ENCODE assay signal across 21 cellular contexts in the genomic region with DNA sequence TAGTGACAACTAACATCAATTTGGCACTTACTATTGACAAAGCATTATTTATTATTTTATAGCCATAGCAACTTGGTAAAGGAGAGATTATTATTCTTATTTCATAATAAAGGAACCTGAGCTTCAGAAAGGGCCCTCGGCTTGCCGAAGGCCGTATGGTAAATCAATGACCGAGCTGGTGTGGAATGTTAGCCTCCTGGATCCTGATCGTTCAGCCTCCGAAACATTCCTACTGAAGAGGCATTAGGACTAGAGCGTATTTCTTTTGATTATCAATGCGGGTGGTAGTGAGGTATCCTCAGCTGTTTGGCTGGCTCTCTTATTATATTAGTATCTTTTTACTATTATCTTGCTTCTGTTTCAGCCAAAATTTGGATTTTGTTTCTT.
DNase-seq lines count a peak whose midpoint lies in the region; ATAC-seq and TF ChIP-seq lines count a peak whose summit lies in the region.
"Had no signal": no experiment of that assay in that cellular context is flagged by ENCODE, and none has a peak within 500 bp of the region (broad histone marks: within the 10 kb centered on the region; RNA-seq: fewer than 3 reads in every experiment).

No MANE protein-coding gene starts in this region.

- no peaks in the 10 kb centered on the region for H3K9me3 Mint-ChIP-seq in activated naive CD4-positive, alpha-beta T cell treated with anti-CD3 and anti-CD28 coated beads, Interleukin-2, amount 10 ng/mL, durations not matched to agents 7 days and 5 days
- H3K9me3 Mint-ChIP-seq: activated naive CD4-positive, alpha-beta T cell treated with anti-CD3 and anti-CD28 coated beads for 36 hours; activated T-cell treated with anti-CD3 and anti-CD28 coated beads, Interleukin-2, amount 50 U/mL, for 4 hours; endodermal cell; natural killer cell had no signal

- H3K27me3 ChIP-seq in left ventricle myocardium inferior (ENCODE audit: low read depth) = no peaks in the 10 kb centered on the region
- H3K27me3 ChIP-seq in gastroesophageal sphincter = no peaks in the 10 kb centered on the region
- no peaks in the 10 kb centered on the region for H3K27me3 ChIP-seq in osteoblast (ENCODE audit: insufficient read depth, low read length)
- no peaks in the 10 kb centered on the region for H3K27me3 ChIP-seq in aorta (ENCODE audit: control insufficient read depth in 1 of 2, insufficient read depth in 2 of 2, low read length in 1 of 2)
- H3K27me3 ChIP-seq: BLaER1, colonic mucosa, spleen had no signal

- H3K27me3 Mint-ChIP-seq in activated naive CD4-positive, alpha-beta T cell treated with anti-CD3 and anti-CD28 coated beads, Interleukin-2, amount 10 ng/mL, durations not matched to agents 7 days and 5 days = no peaks in the 10 kb centered on the region

- H3K4me3 Mint-ChIP-seq in activated naive CD4-positive, alpha-beta T cell treated with anti-CD3 and anti-CD28 coated beads, Interleukin-2, amount 10 ng/mL, durations not matched to agents 7 days and 5 days = no peak overlapping the region
- H3K4me3 Mint-ChIP-seq: activated naive CD4-positive, alpha-beta T cell treated with anti-CD3 and anti-CD28 coated beads for 36 hours; activated T-cell treated with anti-CD3 and anti-CD28 coated beads, Interleukin-2, amount 50 U/mL, for 4 hours; endodermal cell; natural killer cell had no signal

- no peaks in the 10 kb centered on the region for H4K20me1 ChIP-seq in osteoblast (ENCODE audit: insufficient read depth, low read length)
- H4K20me1 ChIP-seq: BLaER1 had no signal

- no peak for TF ChIP-seq POLR2A in gastroesophageal sphincter (IDR thresholded peaks at IDR 0.05)

- no peaks in the 10 kb centered on the region for H3K79me2 ChIP-seq in osteoblast (ENCODE audit: insufficient read depth, low read length)

- no peak for TF ChIP-seq EP300 in gastroesophageal sphincter (IDR thresholded peaks at IDR 0.05)

- CTCF ChIA-PET in activated naive CD4-positive, alpha-beta T cell treated with anti-CD3 and anti-CD28 coated beads, Interleukin-2, amount 10 ng/mL, durations not matched to agents 7 days and 5 days (lab: Charles Lee) = no interaction called here
- CTCF ChIA-PET in GM10248 (lab: Yijun Ruan, JAX) = no interaction called here

- no peaks in the 10 kb centered on the region for H3K36me3 Mint-ChIP-seq in activated naive CD4-positive, alpha-beta T cell treated with anti-CD3 and anti-CD28 coated beads, Interleukin-2, amount 10 ng/mL, durations not matched to agents 7 days and 5 days
- H3K36me3 Mint-ChIP-seq: natural killer cell had no signal

- H3K4me3 ChIP-seq in left ventricle myocardium inferior (no peak overlapping the region), gastroesophageal sphincter (no peak overlapping the region), osteoblast (ENCODE audit: insufficient read depth, low read length) (no peak overlapping the region), aorta (ENCODE audit: low read length in 2 of 2) (peak overlapping the region in 1 of 2 donors; percentile 18)
- H3K4me3 ChIP-seq: BLaER1, colonic mucosa, spleen had no signal

- H3K27ac ChIP-seq in left ventricle myocardium inferior (replicated peaks) (peak overlapping the region; percentile 60), gastroesophageal sphincter (peak overlapping the region; percentile 25 to 82 (median 77)), osteoblast (ENCODE audit: low read depth, low read length) (peak overlapping the region; percentile 85), aorta (ENCODE audit: low read depth in 1 of 2, low read length in 2 of 2) (peak overlapping the region; percentile 8 to 76)
- H3K27ac ChIP-seq: BLaER1, colonic mucosa had no signal

- H3K4me1 ChIP-seq in left ventricle myocardium inferior = no peaks in the 10 kb centered on the region
- H3K4me1 ChIP-seq in gastroesophageal sphincter = peaks cover 0 to 60% (median 8%) of the 10 kb centered on the region in 3 donors
- H3K4me1 ChIP-seq in osteoblast (ENCODE audit: insufficient read depth, low read length) = peaks cover 26% of the 10 kb centered on the region
- peaks cover 4% of the 10 kb centered on the region in 2 donors for H3K4me1 ChIP-seq in aorta (ENCODE audit: control insufficient read depth in 1 of 2, insufficient read depth in 2 of 2, low read length in 2 of 2)
- H3K4me1 ChIP-seq: colonic mucosa, spleen had no signal

- 82 to 95% methylated on average over 8 of the region's 8 CpGs for WGBS in gastroesophageal sphincter (ENCODE audit: low coverage in 1 of 2), 2 donors
- WGBS in aorta, 2 donors = 4 to 9% methylated on average over 8 of the region's 8 CpGs

- ATAC-seq in gastroesophageal sphincter (no peak), aorta (ENCODE audit: low FRiP score) (peak; percentile 47)
- ATAC-seq: activated T-cell treated with anti-CD3 and anti-CD28 coated beads, Interleukin-2, amount 50 U/mL, for 4 hours; natural killer cell had no signal

- H3K4me1 Mint-ChIP-seq in activated naive CD4-positive, alpha-beta T cell treated with anti-CD3 and anti-CD28 coated beads, Interleukin-2, amount 10 ng/mL, durations not matched to agents 7 days and 5 days = no peaks in the 10 kb centered on the region
- H3K4me1 Mint-ChIP-seq: natural killer cell had no signal

- H3K36me3 ChIP-seq in left ventricle myocardium inferior = no peaks in the 10 kb centered on the region
- H3K36me3 ChIP-seq in gastroesophageal sphincter = no peaks in the 10 kb centered on the region
- H3K36me3 ChIP-seq in osteoblast (ENCODE audit: insufficient read depth, low read length) = no peaks in the 10 kb centered on the region
- H3K36me3 ChIP-seq in aorta (ENCODE audit: control insufficient read depth in 1 of 2, insufficient read depth in 2 of 2, low read length in 1 of 2) = no peaks in the 10 kb centered on the region
- H3K36me3 ChIP-seq: BLaER1, colonic mucosa, spleen had no signal

- intact Hi-C loops in left ventricle myocardium inferior (cut with micrococcal nuclease) = no loop called here
- intact Hi-C loops in cardiac septum (cut with DNase I) = no loop called here
- intact Hi-C loops in aorta (cut with DNase I) = loop anchor here (5.0 to 10.0 kb wide), 7 partner anchors 37 to 197 kb away; a partner anchor contains a TSS

- H3K9me3 ChIP-seq in left ventricle myocardium inferior (replicated peaks) (no peaks in the 10 kb centered on the region), gastroesophageal sphincter (no peaks in the 10 kb centered on the region), osteoblast (ENCODE audit: low read depth, low read length) (no peaks in the 10 kb centered on the region), aorta (ENCODE audit: control insufficient read depth, low read length) (no peaks in the 10 kb centered on the region)
- H3K9me3 ChIP-seq: BLaER1, colonic mucosa, spleen had no signal

- H2AFZ ChIP-seq in osteoblast (ENCODE audit: low read length) = no peak overlapping the region

- no peak for DNase-seq in left ventricle myocardium inferior
- DNase-seq in cardiac septum (ENCODE audit: low spot score) = no peak
- DNase-seq in osteoblast (ENCODE audit: insufficient read length, low spot score, missing footprints) = no peak
- DNase-seq in aorta = no peak
- no peak for DNase-seq in hypothalamus (lab: John Stamatoyannopoulos, UW)
- no peak for DNase-seq in activated naive CD4-positive, alpha-beta T cell treated with anti-CD3 and anti-CD28 coated beads, Interleukin-2, amount 10 ng/mL, durations not matched to agents 7 days and 5 days
- no peak for DNase-seq in GM10248 (ENCODE audit: extremely low spot score)
- DNase-seq: activated CD4-positive, alpha-beta T cell treated with anti-CD3 and anti-CD28 coated beads for 1 hour; activated naive CD4-positive, alpha-beta T cell treated with anti-CD3 and anti-CD28 coated beads for 36 hours; activated T-cell treated with anti-CD3 and anti-CD28 coated beads, Interleukin-2, amount 50 U/mL, for 4 hours; anterior cingulate cortex; colonic mucosa; endodermal cell; Kasumi-1; natural killer cell; NCI-H2081; NCI-H524; spleen; stimulated activated CD4-positive, alpha-beta T cell treated with anti-CD3 and anti-CD28 coated beads, Interleukin-4, amount 100 ng/mL, for 4 hours had no signal

- H3K4me2 ChIP-seq in osteoblast (ENCODE audit: insufficient read depth, low read length) = peak overlapping the region; percentile 63
- H3K4me2 ChIP-seq: BLaER1 had no signal

- POLR2A ChIA-PET in GM10248 (lab: Yijun Ruan, JAX) = no interaction called here

- H3K27ac Mint-ChIP-seq in activated naive CD4-positive, alpha-beta T cell treated with anti-CD3 and anti-CD28 coated beads, Interleukin-2, amount 10 ng/mL, durations not matched to agents 7 days and 5 days = no peak overlapping the region
- H3K27ac Mint-ChIP-seq: activated naive CD4-positive, alpha-beta T cell treated with anti-CD3 and anti-CD28 coated beads for 36 hours; endodermal cell; natural killer cell had no signal

- TF ChIP-seq CTCF in left ventricle myocardium inferior (IDR thresholded peaks at IDR 0.05; ENCODE audit: borderline replicate concordance) = no peak
- no peak for TF ChIP-seq CTCF in gastroesophageal sphincter (IDR thresholded peaks at IDR 0.05)
- no peak for TF ChIP-seq CTCF in osteoblast (IDR thresholded peaks at IDR 0.05; ENCODE audit: extremely low read depth, low read depth, low read length)
- no peak for TF ChIP-seq CTCF in GM10248 (IDR thresholded peaks at IDR 0.05; ENCODE audit: control extremely low read depth, extremely low read depth, low read depth, missing control alignments)

Comparison
In these comparisons a context has a peak if more than half of its experiments do, and no peak if none do; other contexts are left out.
1. intact Hi-C loops: an anchor here in aorta (5.0 to 10.0 kb wide); none called in left ventricle myocardium inferior and cardiac septum.